Comparison of ENCODE assay signal across 32 cellular contexts in genomic region chr10:94010886-94011285, GRCh38. TPM values are rescaled to one million over a fixed set of nuclear protein-coding genes. Genes with fewer than 3 reads are reported as not detected.
"Had no signal": no experiment of that assay in that cellular context is flagged by ENCODE, and none has a peak within 500 bp of the region (broad histone marks: within the 10 kb centered on the region; RNA-seq: fewer than 3 reads in every experiment).

No MANE protein-coding gene starts in this region.

- H3K27ac Mint-ChIP-seq: immature natural killer cell; mesothelial cell of epicardium; naive B cell; natural killer cell; nephron progenitor cell; neural progenitor cell; stimulated activated effector memory CD8-positive, alpha-beta T cell treated with anti-CD3 and anti-CD28 coated beads, Interleukin-12 subunit alpha, Interleukin-12 subunit beta, amount 100 ng/mL, for 72 hours; stimulated activated naive CD8-positive, alpha-beta T cell treated with anti-CD3 and anti-CD28 coated beads, Interleukin-15, Interleukin-2, amounts not matched to agents 100 ng/mL and 50 ng/mL, for 24 hours; type B pancreatic cell had no signal

- H3K9me3 ChIP-seq: left ventricle myocardium inferior, neutrophil, suprapubic skin, thoracic aorta, tibial artery, uterus had no signal

- H3K9me3 Mint-ChIP-seq: natural killer cell; stimulated activated naive CD8-positive, alpha-beta T cell treated with anti-CD3 and anti-CD28 coated beads, Interleukin-15, Interleukin-2, amounts not matched to agents 100 ng/mL and 50 ng/mL, for 24 hours had no signal

- H3K36me3 Mint-ChIP-seq: immature natural killer cell; mesothelial cell of epicardium; naive B cell; natural killer cell; neural progenitor cell; stimulated activated effector memory CD8-positive, alpha-beta T cell treated with anti-CD3 and anti-CD28 coated beads, Interleukin-12 subunit alpha, Interleukin-12 subunit beta, amount 100 ng/mL, for 72 hours; type B pancreatic cell had no signal

- H3K4me3 Mint-ChIP-seq: immature natural killer cell; mesothelial cell of epicardium; naive B cell; natural killer cell; nephron progenitor cell; neural progenitor cell; stimulated activated effector memory CD8-positive, alpha-beta T cell treated with anti-CD3 and anti-CD28 coated beads, Interleukin-12 subunit alpha, Interleukin-12 subunit beta, amount 100 ng/mL, for 72 hours; stimulated activated naive CD8-positive, alpha-beta T cell treated with anti-CD3 and anti-CD28 coated beads, Interleukin-15, Interleukin-2, amounts not matched to agents 100 ng/mL and 50 ng/mL, for 24 hours; type B pancreatic cell had no signal

- H3K4me1 Mint-ChIP-seq: immature natural killer cell; naive B cell; natural killer cell; neural progenitor cell; stimulated activated effector memory CD8-positive, alpha-beta T cell treated with anti-CD3 and anti-CD28 coated beads, Interleukin-12 subunit alpha, Interleukin-12 subunit beta, amount 100 ng/mL, for 72 hours had no signal

- H3K79me2 ChIP-seq: parathyroid adenoma had no signal

- H3K27me3 ChIP-seq: neural progenitor cell, suprapubic skin, tibial artery, uterus had no signal

- H3K36me3 ChIP-seq: left ventricle myocardium inferior, neural progenitor cell, neutrophil, suprapubic skin, thoracic aorta, tibial artery, uterus had no signal

- ATAC-seq: natural killer cell; right cardiac atrium; sciatic nerve; stimulated activated effector memory CD8-positive, alpha-beta T cell treated with anti-CD3 and anti-CD28 coated beads, Interleukin-12 subunit alpha, Interleukin-12 subunit beta, amount 100 ng/mL, for 72 hours had no signal

- DNase-seq: hypothalamus; immature natural killer cell; kidney; left colon; left ventricle myocardium inferior; naive B cell; natural killer cell; nephron progenitor cell; occipital lobe; retina; right cardiac atrium; stimulated activated CD4-positive, alpha-beta T cell treated with anti-CD3 and anti-CD28 coated beads, Interleukin-12 subunit alpha, Interleukin-12 subunit beta, amount 100 ng/mL, for 4 hours; stimulated activated CD4-positive, alpha-beta T cell treated with anti-CD3 and anti-CD28 coated beads, Interleukin-15, amount 100 ng/mL, for 24 hours; stimulated activated CD4-positive, alpha-beta T cell treated with anti-CD3 and anti-CD28 coated beads, Interleukin-2, amount 100 ng/mL, for 24 hours; stimulated activated CD4-positive, alpha-beta T cell treated with anti-CD3 and anti-CD28 coated beads, Interleukin-4, amount 100 ng/mL, for 24 hours; stimulated activated naive CD4-positive, alpha-beta T cell; tibial artery; uterus had no signal

- H3K4me3 ChIP-seq: left ventricle myocardium inferior, lung, neural progenitor cell, skin epidermis, suprapubic skin, thoracic aorta, tibial artery, uterus had no signal

- H3K9ac ChIP-seq: neural progenitor cell, parathyroid adenoma had no signal

- H3K4me2 ChIP-seq: neural progenitor cell had no signal

- FAIRE-seq: islet of Langerhans, kidney had no signal

- H3K27ac ChIP-seq: left ventricle myocardium inferior, neural progenitor cell, neutrophil, parathyroid adenoma, skin epidermis, suprapubic skin, thoracic aorta, tibial artery, uterus had no signal

- H2AFZ ChIP-seq: neural progenitor cell, parathyroid adenoma had no signal

- H3K4me1 ChIP-seq: neural progenitor cell, parathyroid adenoma, uterus had no signal

RNA-seq across cellular contexts. Expression of gene PLCE1, which starts 17.2 kb away (rescaled TPM):
- total RNA-seq: mononuclear cell, natural killer cell had no signal
